ENCODE assay signal across 25 cellular contexts in the genomic region with DNA sequence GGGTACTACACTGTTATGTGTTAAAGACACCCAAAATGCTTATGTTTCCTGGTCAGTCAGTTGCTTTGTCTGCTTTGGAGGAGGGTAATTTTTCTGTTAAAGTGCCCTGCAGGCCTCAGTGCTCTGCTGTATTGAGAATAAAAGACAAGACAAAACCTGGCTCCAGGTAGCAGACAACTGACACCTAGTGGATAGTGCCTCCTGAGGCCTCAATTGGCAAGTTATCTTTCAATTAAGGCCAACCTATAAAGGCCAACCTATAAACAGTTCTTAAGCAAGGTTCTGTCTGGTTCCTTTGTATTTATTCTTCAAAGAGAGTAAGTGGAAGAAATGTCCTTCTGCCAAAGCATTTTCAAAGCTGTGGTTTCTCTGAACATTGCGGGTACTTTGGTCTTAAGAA.
A peak's percentile ranks its signal among the peaks of the same experiment; 100 is the strongest.
DNase-seq lines count a peak whose midpoint lies in the region; ATAC-seq, FAIRE-seq and TF ChIP-seq lines count a peak whose summit lies in the region.
"Had no signal": no experiment of that assay in that cellular context is flagged by ENCODE, and none has a peak within 500 bp of the region (broad histone marks: within the 10 kb centered on the region; RNA-seq: fewer than 3 reads in every experiment).

No MANE protein-coding gene starts in this region.

- TF ChIP-seq POLR2A in breast epithelium (IDR thresholded peaks at IDR 0.05) = no peak

- peaks cover 1% of the 10 kb centered on the region for H3K4me1 Mint-ChIP-seq in MCF 10A (ENCODE audit: insufficient read depth, unreplicated experiment)
- H3K4me1 Mint-ChIP-seq: CD14-positive monocyte; naive thymus-derived CD8-positive, alpha-beta T cell; stimulated activated memory B cell treated with anti-CD40 and anti-IgM and Interleukin-4, amounts not matched to agents 10 μg/mL and 1 μg/mL and 100 μg/mL, for 72 hours had no signal

- BruUV-seq in MCF 10A (replicated peaks; lab: Mats Ljungman, UMichigan) (no TSS peak), OCI-LY7 (replicated peaks; lab: Mats Ljungman, UMichigan) (no TSS peak)

- H3K27ac Mint-ChIP-seq in MCF 10A (ENCODE audit: low read depth, unreplicated experiment) = no peak overlapping the region
- H3K27ac Mint-ChIP-seq: activated naive CD8-positive, alpha-beta T cell; activated T-helper 2 cell treated with anti-CD3 and anti-CD28 coated beads, Interferon-gamma antibody, Interleukin-2, Interleukin-4, amounts not matched to agents 10 μg/mL and 5 μg/mL and 100 μg/mL, durations not matched to agents 14 hours and 24 hours and 36 hours; CD14-positive monocyte; naive thymus-derived CD8-positive, alpha-beta T cell; stimulated activated memory B cell treated with anti-CD40 and anti-IgM and Interleukin-4, amounts not matched to agents 10 μg/mL and 1 μg/mL and 100 μg/mL, for 72 hours had no signal

- no peak overlapping the region for H3K27ac ChIP-seq in breast epithelium
- H3K27ac ChIP-seq in OCI-LY7 (ENCODE audit: low read depth, low read length, poor library complexity, severe bottlenecking) = no peak overlapping the region
- peak overlapping the region; percentile 52 for H3K27ac ChIP-seq in epithelial cell of prostate
- H3K27ac ChIP-seq in small intestine (ENCODE audit: low read depth in 1 of 2, low read length in 1 of 2) = no peak overlapping the region
- H3K27ac ChIP-seq in left ventricle myocardium inferior (replicated peaks) = no peak overlapping the region
- H3K27ac ChIP-seq: SJSA1, suprapubic skin, vagina had no signal

- POLR2A ChIA-PET in MCF 10A (lab: Yijun Ruan, JAX) (no interaction called here), OCI-LY7 (lab: Charles Lee) (no interaction called here)

- CTCF ChIA-PET in MCF 10A (lab: Yijun Ruan, JAX) (interaction anchor here (0.7 to 2.0 kb wide), 5 partner anchors 11 to 453 kb away, joined by 3 to 9 read pairs (median 4); no protein-coding TSS in a partner anchor), OCI-LY7 (lab: Charles Lee; ENCODE audit: unreplicated experiment) (interaction anchor here (0.5 kb wide), 1 partner anchor 141 kb away, joined by 3 read pairs; no protein-coding TSS in a partner anchor)

- no peaks in the 10 kb centered on the region for H3K36me3 Mint-ChIP-seq in MCF 10A (ENCODE audit: insufficient read depth, unreplicated experiment)
- H3K36me3 Mint-ChIP-seq: activated naive CD8-positive, alpha-beta T cell; CD14-positive monocyte; naive thymus-derived CD8-positive, alpha-beta T cell; stimulated activated memory B cell treated with anti-CD40 and anti-IgM and Interleukin-4, amounts not matched to agents 10 μg/mL and 1 μg/mL and 100 μg/mL, for 72 hours had no signal

- no peak for FAIRE-seq in small intestine (lab: Jason Lieb, UNC)
- FAIRE-seq: GM18507 had no signal

- DNase-seq in MCF 10A (ENCODE audit: unreplicated experiment) = peak; percentile 19
- DNase-seq in breast epithelium (ENCODE audit: low spot score in 2 of 2) = no peak
- DNase-seq in OCI-LY7 (ENCODE audit: low spot score) = no peak
- DNase-seq in epithelial cell of prostate (ENCODE audit: low read depth, low spot score) = no peak
- DNase-seq in small intestine = peak; percentile 61
- DNase-seq in left ventricle myocardium inferior = no peak
- DNase-seq: activated CD4-positive, alpha-beta T cell treated with anti-CD3 and anti-CD28 coated beads for 48 hours; activated CD8-positive, alpha-beta memory T cell treated with anti-CD3 and anti-CD28 coated beads, Interleukin-2, amount 50 U/mL, for 48 hours; effector memory CD4-positive, alpha-beta T cell; Karpas-422; naive thymus-derived CD8-positive, alpha-beta T cell; NCI-H1105 treated with DMSO at 0.1 percent for 48 hours; NCI-H2171 treated with DMSO at 0.1 percent for 48 hours; NCI-H774 had no signal

- no peaks in the 10 kb centered on the region for H3K9me3 Mint-ChIP-seq in MCF 10A (ENCODE audit: unreplicated experiment)
- H3K9me3 Mint-ChIP-seq: activated T-helper 2 cell treated with anti-CD3 and anti-CD28 coated beads, Interferon-gamma antibody, Interleukin-2, Interleukin-4, amounts not matched to agents 10 μg/mL and 5 μg/mL and 100 μg/mL, durations not matched to agents 14 hours and 24 hours and 36 hours; stimulated activated memory B cell treated with anti-CD40 and anti-IgM and Interleukin-4, amounts not matched to agents 10 μg/mL and 1 μg/mL and 100 μg/mL, for 72 hours had no signal

- no peak overlapping the region for H3K4me2 ChIP-seq in OCI-LY7 (ENCODE audit: low read length)
- H3K4me2 ChIP-seq: smooth muscle cell had no signal

- H3K4me3 Mint-ChIP-seq in MCF 10A (ENCODE audit: unreplicated experiment) = no peak overlapping the region
- H3K4me3 Mint-ChIP-seq: activated naive CD8-positive, alpha-beta T cell; CD14-positive monocyte; naive thymus-derived CD8-positive, alpha-beta T cell; stimulated activated memory B cell treated with anti-CD40 and anti-IgM and Interleukin-4, amounts not matched to agents 10 μg/mL and 1 μg/mL and 100 μg/mL, for 72 hours had no signal

- no peaks in the 10 kb centered on the region for H3K9me2 ChIP-seq in OCI-LY7 (ENCODE audit: insufficient read depth, low read length)

- H3K27me3 Mint-ChIP-seq in MCF 10A (ENCODE audit: insufficient read depth, unreplicated experiment) = no peaks in the 10 kb centered on the region
- H3K27me3 Mint-ChIP-seq: activated naive CD8-positive, alpha-beta T cell; naive thymus-derived CD8-positive, alpha-beta T cell; stimulated activated memory B cell treated with anti-CD40 and anti-IgM and Interleukin-4, amounts not matched to agents 10 μg/mL and 1 μg/mL and 100 μg/mL, for 72 hours had no signal

- intact Hi-C loops in MCF 10A (cut with micrococcal nuclease) (no loop called here), breast epithelium (cut with DNase I; ENCODE audit: low total_unique reads) (no loop called here), OCI-LY7 (cut with micrococcal nuclease; ENCODE audit: unreplicated experiment) (no loop called here), left ventricle myocardium inferior (cut with micrococcal nuclease) (no loop called here)

- H3K4me3 ChIP-seq in breast epithelium = no peak overlapping the region
- H3K4me3 ChIP-seq in OCI-LY7 (ENCODE audit: low read depth, low read length, poor library complexity, severe bottlenecking) = no peak overlapping the region
- no peak overlapping the region for H3K4me3 ChIP-seq in small intestine (ENCODE audit: low read depth in 1 of 2, low read length in 2 of 2)
- H3K4me3 ChIP-seq in left ventricle myocardium inferior = no peak overlapping the region
- H3K4me3 ChIP-seq: SJSA1, smooth muscle cell, suprapubic skin, vagina had no signal

- H3K27me3 ChIP-seq in breast epithelium = no peaks in the 10 kb centered on the region
- H3K27me3 ChIP-seq in small intestine (ENCODE audit: control insufficient read depth in 2 of 2, insufficient read depth in 2 of 2, low read length in 2 of 2) = no peaks in the 10 kb centered on the region
- no peaks in the 10 kb centered on the region for H3K27me3 ChIP-seq in left ventricle myocardium inferior (ENCODE audit: low read depth)
- H3K27me3 ChIP-seq: SJSA1, suprapubic skin, vagina had no signal

- H2AFZ ChIP-seq in OCI-LY7 (ENCODE audit: low read length) = no peak overlapping the region

- no peaks in the 10 kb centered on the region for H3K9me3 ChIP-seq in breast epithelium
- no peaks in the 10 kb centered on the region for H3K9me3 ChIP-seq in OCI-LY7 (ENCODE audit: low read length)
- H3K9me3 ChIP-seq in small intestine (ENCODE audit: control insufficient read depth, low read depth) = no peaks in the 10 kb centered on the region
- H3K9me3 ChIP-seq in left ventricle myocardium inferior (replicated peaks) = peaks cover 3% of the 10 kb centered on the region
- H3K9me3 ChIP-seq: SJSA1, suprapubic skin, vagina had no signal

- H3K36me3 ChIP-seq in breast epithelium = no peaks in the 10 kb centered on the region
- H3K36me3 ChIP-seq in OCI-LY7 (ENCODE audit: insufficient read depth, low read length) = no peaks in the 10 kb centered on the region
- no peaks in the 10 kb centered on the region for H3K36me3 ChIP-seq in small intestine (ENCODE audit: control insufficient read depth in 2 of 2, insufficient read depth in 2 of 2, low read length in 2 of 2)
- no peaks in the 10 kb centered on the region for H3K36me3 ChIP-seq in left ventricle myocardium inferior
- H3K36me3 ChIP-seq: SJSA1, suprapubic skin, vagina had no signal

- H3K4me1 ChIP-seq in breast epithelium (no peaks in the 10 kb centered on the region), OCI-LY7 (ENCODE audit: insufficient read depth, low read length, poor library complexity, severe bottlenecking) (no peaks in the 10 kb centered on the region), small intestine (ENCODE audit: control insufficient read depth in 2 of 2, insufficient read depth in 1 of 2, low read depth in 1 of 2, low read length in 1 of 2) (no peaks in the 10 kb centered on the region), left ventricle myocardium inferior (peaks cover 6% of the 10 kb centered on the region)

- no peaks in the 10 kb centered on the region for H3K79me2 ChIP-seq in OCI-LY7 (ENCODE audit: insufficient read depth, low read depth, low read length)

- TF ChIP-seq CTCF in MCF 10A (IDR thresholded peaks at IDR 0.05; ENCODE audit: unreplicated experiment) = no peak
- TF ChIP-seq CTCF in breast epithelium (IDR thresholded peaks at IDR 0.05) = peak in 1 of 3 donors; percentile 16
- TF ChIP-seq CTCF in OCI-LY7 (conservative IDR thresholded peaks at IDR 0.05; ENCODE audit: low read length) = 0 out of 2 replicates have a peak, but pooled peaks have one; percentile 16
- no peak for TF ChIP-seq CTCF in left ventricle myocardium inferior (IDR thresholded peaks at IDR 0.05; ENCODE audit: borderline replicate concordance)

- H4K20me1 ChIP-seq in OCI-LY7 (ENCODE audit: insufficient read depth, low read length) = no peaks in the 10 kb centered on the region

- ATAC-seq in GM21717 (IDR thresholded peaks at IDR 0.05; ENCODE audit: unreplicated experiment) = no peak
- no peak for ATAC-seq in HG02840 (IDR thresholded peaks at IDR 0.05; ENCODE audit: low FRiP score, unreplicated experiment)
- ATAC-seq: naive thymus-derived CD8-positive, alpha-beta T cell; stimulated activated memory B cell treated with anti-CD40 and anti-IgM and Interleukin-4, amounts not matched to agents 10 μg/mL and 1 μg/mL and 100 μg/mL, for 72 hours had no signal

- WGBS in small intestine, 3 donors = 56 to 76% (median 71%) methylated on average over 1 of the region's 1 CpG

Comparison
In these comparisons a context has a peak if more than half of its experiments do, and no peak if none do; other contexts are left out.
1. DNase-seq: peak in MCF 10A (single experiment) and small intestine (single experiment); none in breast epithelium (0 of 2), OCI-LY7 (single experiment), epithelial cell of prostate (single experiment) and left ventricle myocardium inferior (single experiment).